In genomic region chrX:13092455-13092941, GRCh38 we compare ENCODE assay signal across 9 cellular contexts. TPM values are rescaled to one million over a fixed set of nuclear protein-coding genes. Genes with fewer than 3 reads are reported as not detected.
DNase-seq lines count a peak whose midpoint lies in the region; ATAC-seq lines count a peak whose summit lies in the region.
"Had no signal": no experiment of that assay in that cellular context is flagged by ENCODE, and none has a peak within 500 bp of the region (broad histone marks: within the 10 kb centered on the region; RNA-seq: fewer than 3 reads in every experiment).

No MANE protein-coding gene starts in this region.

- H3K27ac Mint-ChIP-seq in CD4-positive, alpha-beta memory T cell, result peak overlapping the region; percentile 88 to 96 (median 95)
- peak overlapping the region; percentile 89 to 98 (median 94) for H3K27ac Mint-ChIP-seq in naive thymus-derived CD8-positive, alpha-beta T cell

- intact Hi-C loops in CD4-positive, alpha-beta memory T cell (cut with micrococcal nuclease), result loop anchor here (1.0 to 10.0 kb wide), 11 partner anchors 60 to 940 kb away; partner anchors contain the start of genes PRPS2 and TCEANC

- no peaks in the 10 kb centered on the region for H3K27me3 Mint-ChIP-seq in CD4-positive, alpha-beta memory T cell
- no peaks in the 10 kb centered on the region for H3K27me3 Mint-ChIP-seq in naive thymus-derived CD8-positive, alpha-beta T cell

- peak overlapping the region in 1 of 2 donors; percentile 38 for H3K4me3 ChIP-seq in CD4-positive, alpha-beta memory T cell (ENCODE audit: low read length in 2 of 2)

- no peaks in the 10 kb centered on the region for H3K36me3 ChIP-seq in CD4-positive, alpha-beta memory T cell (ENCODE audit: insufficient read depth, low read length)

- H3K27me3 ChIP-seq in CD4-positive, alpha-beta memory T cell (ENCODE audit: insufficient read depth, low read length), result no peaks in the 10 kb centered on the region

- POLR2A ChIA-PET in CD4-positive, alpha-beta memory T cell (lab: Charles Lee; ENCODE audit: partially characterized antibody), result interaction anchor here (0.8 to 32.7 kb wide), 23 partner anchors 10 to 400 kb away, joined by 3 to 1769 read pairs (median 16); partner anchors contain the start of gene TMSB4X
- POLR2A ChIA-PET in naive thymus-derived CD8-positive, alpha-beta T cell (lab: Charles Lee), result interaction anchor here (0.5 to 20.9 kb wide), 18 partner anchors 10 to 396 kb away, joined by 3 to 1055 read pairs (median 12); partner anchors contain the start of gene TMSB4X

- H3K4me3 Mint-ChIP-seq in CD4-positive, alpha-beta memory T cell, result peak overlapping the region; percentile 57 to 85 (median 74)
- peak overlapping the region; percentile 52 to 85 (median 70) for H3K4me3 Mint-ChIP-seq in naive thymus-derived CD8-positive, alpha-beta T cell

- H3K4me1 ChIP-seq in CD4-positive, alpha-beta memory T cell (ENCODE audit: insufficient read depth, low read length), result peaks cover 100% of the 10 kb centered on the region

- H3K4me1 Mint-ChIP-seq in CD4-positive, alpha-beta memory T cell, result peaks cover 59 to 91% (median 79%) of the 10 kb centered on the region in 4 donors
- H3K4me1 Mint-ChIP-seq in naive thymus-derived CD8-positive, alpha-beta T cell, result peaks cover 22 to 89% (median 74%) of the 10 kb centered on the region in 4 donors

- H3K27ac ChIP-seq in CD4-positive, alpha-beta memory T cell (ENCODE audit: low read depth, low read length), result peak overlapping the region; percentile 94

- CTCF ChIA-PET in CD4-positive, alpha-beta memory T cell (lab: Charles Lee; ENCODE audit: partially characterized antibody), result interaction anchor here (0.6 to 13.7 kb wide), 28 partner anchors 9 to 399 kb away, joined by 3 to 210 read pairs (median 6); partner anchors contain the start of gene TMSB4X

- no peaks in the 10 kb centered on the region for H3K9me3 ChIP-seq in CD4-positive, alpha-beta memory T cell (ENCODE audit: control insufficient read depth in 1 of 2, low read length in 2 of 2)

- DNase-seq in CD4-positive, alpha-beta memory T cell, result peak; percentile 80 to 92 (median 86)
- peak; percentile 43 to 46 for DNase-seq in Kasumi-1 (lab: John Stamatoyannopoulos, UW)
- peak; percentile 71 to 77 for DNase-seq in activated T-cell treated with anti-CD3 and anti-CD28 coated beads, Interleukin-2, amount 50 U/mL, for 48 hours
- peak; percentile 46 to 91 (median 78) for DNase-seq in naive thymus-derived CD8-positive, alpha-beta T cell
- DNase-seq in NCI-H2029 (lab: John Stamatoyannopoulos, UW), result no peak
- DNase-seq in NCI-H2029 treated with DMSO at 0.1 percent for 48 hours (lab: John Stamatoyannopoulos, UW), result no peak
- no peak for DNase-seq in AG08396 (ENCODE audit: low spot score)

- peaks cover 0 to 2% (median 0%) of the 10 kb centered on the region in 8 donors for H3K9me3 Mint-ChIP-seq in CD4-positive, alpha-beta memory T cell
- peaks cover 0 to 4% (median 0%) of the 10 kb centered on the region in 9 donors for H3K9me3 Mint-ChIP-seq in naive thymus-derived CD8-positive, alpha-beta T cell

- ATAC-seq in GM21390 (IDR thresholded peaks at IDR 0.05; ENCODE audit: unreplicated experiment), result peak; percentile 64
- peak; percentile 76 to 85 for ATAC-seq in naive thymus-derived CD8-positive, alpha-beta T cell

- no peaks in the 10 kb centered on the region for H3K36me3 Mint-ChIP-seq in CD4-positive, alpha-beta memory T cell
- H3K36me3 Mint-ChIP-seq in naive thymus-derived CD8-positive, alpha-beta T cell, result no peaks in the 10 kb centered on the region

RNA-seq across cellular contexts. Expression of gene FAM9C, which starts 48.1 kb away (rescaled TPM):
- total RNA-seq in CD4-positive, alpha-beta memory T cell, result not detected
- under 1 TPM in 1 of 2 donors, not detected in 1; 0.34 TPM for polyA plus RNA-seq in CD4-positive, alpha-beta memory T cell
- total RNA-seq in naive thymus-derived CD8-positive, alpha-beta T cell, result not detected
- polyA plus RNA-seq in naive thymus-derived CD8-positive, alpha-beta T cell, result not detected
- total RNA-seq: bronchial epithelial cell had no signal

Comparison
In these comparisons a context has a peak if more than half of its experiments do, and no peak if none do; other contexts are left out.
1. DNase-seq: peak in CD4-positive, alpha-beta memory T cell (5 of 5), Kasumi-1 (2 of 2), activated T-cell treated with anti-CD3 and anti-CD28 coated beads, Interleukin-2, amount 50 U/mL, for 48 hours (2 of 2) and naive thymus-derived CD8-positive, alpha-beta T cell (10 of 10); none in NCI-H2029 (single experiment), NCI-H2029 treated with DMSO at 0.1 percent for 48 hours (single experiment) and AG08396 (single experiment).